ENCODE assay signal across 3 cellular contexts in the genomic region with DNA sequence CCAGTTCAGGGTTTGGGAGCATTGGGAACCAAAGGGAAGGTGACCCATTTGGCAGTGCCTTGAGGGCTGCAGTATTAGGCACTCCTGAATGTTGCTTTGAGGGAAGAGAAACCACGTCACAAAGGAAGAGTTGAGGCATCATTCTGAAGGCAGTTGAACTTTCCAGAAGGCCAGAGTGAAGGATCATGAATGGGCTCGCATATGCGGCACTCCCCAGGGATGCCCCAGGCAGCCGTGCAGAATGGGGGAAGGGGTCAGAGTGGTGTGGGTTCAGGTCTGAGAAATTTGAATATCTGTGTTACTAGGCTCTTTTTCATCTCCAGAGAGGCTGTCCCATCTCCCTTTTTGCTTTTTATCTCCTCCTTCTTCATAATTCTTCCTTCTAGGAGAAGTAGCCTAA.
TF ChIP-seq lines count a peak whose summit lies in the region.

No MANE protein-coding gene starts in this region.

TF ChIP-seq in GM23338, 12 proteins besides CTCF, POLR2A, EP300 and RAD21 (continues in another document):
- TF ChIP-seq, protein P1, sequence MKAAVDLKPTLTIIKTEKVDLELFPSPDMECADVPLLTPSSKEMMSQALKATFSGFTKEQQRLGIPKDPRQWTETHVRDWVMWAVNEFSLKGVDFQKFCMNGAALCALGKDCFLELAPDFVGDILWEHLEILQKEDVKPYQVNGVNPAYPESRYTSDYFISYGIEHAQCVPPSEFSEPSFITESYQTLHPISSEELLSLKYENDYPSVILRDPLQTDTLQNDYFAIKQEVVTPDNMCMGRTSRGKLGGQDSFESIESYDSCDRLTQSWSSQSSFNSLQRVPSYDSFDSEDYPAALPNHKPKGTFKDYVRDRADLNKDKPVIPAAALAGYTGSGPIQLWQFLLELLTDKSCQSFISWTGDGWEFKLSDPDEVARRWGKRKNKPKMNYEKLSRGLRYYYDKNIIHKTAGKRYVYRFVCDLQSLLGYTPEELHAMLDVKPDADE (IDR thresholded peaks at IDR 0.05): no peak
- TF ChIP-seq NANOG (IDR thresholded peaks at IDR 0.05; ENCODE audit: borderline replicate concordance): no peak
- TF ChIP-seq, protein P2, sequence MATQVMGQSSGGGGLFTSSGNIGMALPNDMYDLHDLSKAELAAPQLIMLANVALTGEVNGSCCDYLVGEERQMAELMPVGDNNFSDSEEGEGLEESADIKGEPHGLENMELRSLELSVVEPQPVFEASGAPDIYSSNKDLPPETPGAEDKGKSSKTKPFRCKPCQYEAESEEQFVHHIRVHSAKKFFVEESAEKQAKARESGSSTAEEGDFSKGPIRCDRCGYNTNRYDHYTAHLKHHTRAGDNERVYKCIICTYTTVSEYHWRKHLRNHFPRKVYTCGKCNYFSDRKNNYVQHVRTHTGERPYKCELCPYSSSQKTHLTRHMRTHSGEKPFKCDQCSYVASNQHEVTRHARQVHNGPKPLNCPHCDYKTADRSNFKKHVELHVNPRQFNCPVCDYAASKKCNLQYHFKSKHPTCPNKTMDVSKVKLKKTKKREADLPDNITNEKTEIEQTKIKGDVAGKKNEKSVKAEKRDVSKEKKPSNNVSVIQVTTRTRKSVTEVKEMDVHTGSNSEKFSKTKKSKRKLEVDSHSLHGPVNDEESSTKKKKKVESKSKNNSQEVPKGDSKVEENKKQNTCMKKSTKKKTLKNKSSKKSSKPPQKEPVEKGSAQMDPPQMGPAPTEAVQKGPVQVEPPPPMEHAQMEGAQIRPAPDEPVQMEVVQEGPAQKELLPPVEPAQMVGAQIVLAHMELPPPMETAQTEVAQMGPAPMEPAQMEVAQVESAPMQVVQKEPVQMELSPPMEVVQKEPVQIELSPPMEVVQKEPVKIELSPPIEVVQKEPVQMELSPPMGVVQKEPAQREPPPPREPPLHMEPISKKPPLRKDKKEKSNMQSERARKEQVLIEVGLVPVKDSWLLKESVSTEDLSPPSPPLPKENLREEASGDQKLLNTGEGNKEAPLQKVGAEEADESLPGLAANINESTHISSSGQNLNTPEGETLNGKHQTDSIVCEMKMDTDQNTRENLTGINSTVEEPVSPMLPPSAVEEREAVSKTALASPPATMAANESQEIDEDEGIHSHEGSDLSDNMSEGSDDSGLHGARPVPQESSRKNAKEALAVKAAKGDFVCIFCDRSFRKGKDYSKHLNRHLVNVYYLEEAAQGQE (IDR thresholded peaks at IDR 0.05; ENCODE audit: unreplicated experiment): no peak
- no peak for TF ChIP-seq EZH2 (IDR thresholded peaks at IDR 0.05; ENCODE audit: low read depth, unreplicated experiment)

TF ChIP-seq in IMR-90, 13 proteins besides CTCF, POLR2A, EP300 and RAD21:
- TF ChIP-seq CEBPB (IDR thresholded peaks at IDR 0.05; ENCODE audit: low read depth, low read length) (no peak), NFE2L2 (IDR thresholded peaks at IDR 0.05; ENCODE audit: low read depth, low read length) (no peak), SMC3 (IDR thresholded peaks at IDR 0.05; ENCODE audit: low read depth, low read length) (no peak), MAZ (IDR thresholded peaks at IDR 0.05; ENCODE audit: borderline replicate concordance, low read depth, low read length) (no peak), RCOR1 (IDR thresholded peaks at IDR 0.05; ENCODE audit: insufficient replicate concordance, low read length) (no peak), BHLHE40 (IDR thresholded peaks at IDR 0.05; ENCODE audit: low read depth, low read length) (no peak), MAFK (IDR thresholded peaks at IDR 0.05; ENCODE audit: low read depth, low read length) (no peak), RFX5 (IDR thresholded peaks at IDR 0.05; ENCODE audit: low read depth, low read length) (no peak), MXI1 (IDR thresholded peaks at IDR 0.05; ENCODE audit: borderline replicate concordance, low read depth, low read length) (no peak), CHD1 (IDR thresholded peaks at IDR 0.05; ENCODE audit: low read depth, low read length) (no peak), FOS (IDR thresholded peaks at IDR 0.05; ENCODE audit: low read depth, low read length) (no peak)
- TF ChIP-seq, protein P3, sequence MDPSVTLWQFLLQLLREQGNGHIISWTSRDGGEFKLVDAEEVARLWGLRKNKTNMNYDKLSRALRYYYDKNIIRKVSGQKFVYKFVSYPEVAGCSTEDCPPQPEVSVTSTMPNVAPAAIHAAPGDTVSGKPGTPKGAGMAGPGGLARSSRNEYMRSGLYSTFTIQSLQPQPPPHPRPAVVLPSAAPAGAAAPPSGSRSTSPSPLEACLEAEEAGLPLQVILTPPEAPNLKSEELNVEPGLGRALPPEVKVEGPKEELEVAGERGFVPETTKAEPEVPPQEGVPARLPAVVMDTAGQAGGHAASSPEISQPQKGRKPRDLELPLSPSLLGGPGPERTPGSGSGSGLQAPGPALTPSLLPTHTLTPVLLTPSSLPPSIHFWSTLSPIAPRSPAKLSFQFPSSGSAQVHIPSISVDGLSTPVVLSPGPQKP (IDR thresholded peaks at IDR 0.05; ENCODE audit: borderline replicate concordance, low read depth, low read length): no peak
- TF ChIP-seq, protein P4, sequence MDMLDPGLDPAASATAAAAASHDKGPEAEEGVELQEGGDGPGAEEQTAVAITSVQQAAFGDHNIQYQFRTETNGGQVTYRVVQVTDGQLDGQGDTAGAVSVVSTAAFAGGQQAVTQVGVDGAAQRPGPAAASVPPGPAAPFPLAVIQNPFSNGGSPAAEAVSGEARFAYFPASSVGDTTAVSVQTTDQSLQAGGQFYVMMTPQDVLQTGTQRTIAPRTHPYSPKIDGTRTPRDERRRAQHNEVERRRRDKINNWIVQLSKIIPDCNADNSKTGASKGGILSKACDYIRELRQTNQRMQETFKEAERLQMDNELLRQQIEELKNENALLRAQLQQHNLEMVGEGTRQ (IDR thresholded peaks at IDR 0.05; ENCODE audit: low read depth, low read length): no peak

TF ChIP-seq in H1, 55 proteins besides CTCF, POLR2A, EP300 and RAD21:
- TF ChIP-seq SP2 (IDR thresholded peaks at IDR 0.05; ENCODE audit: low read length): no peak
- TF ChIP-seq SRF (IDR thresholded peaks at IDR 0.05; ENCODE audit: low read depth, low read length): no peak
- TF ChIP-seq POU5F1 (IDR thresholded peaks at IDR 0.05; ENCODE audit: low read depth, low read length): peak; percentile 40; the same call in 1 of the 2 replicates
